1 cellular context compared by ENCODE assay signal in the genomic region with DNA sequence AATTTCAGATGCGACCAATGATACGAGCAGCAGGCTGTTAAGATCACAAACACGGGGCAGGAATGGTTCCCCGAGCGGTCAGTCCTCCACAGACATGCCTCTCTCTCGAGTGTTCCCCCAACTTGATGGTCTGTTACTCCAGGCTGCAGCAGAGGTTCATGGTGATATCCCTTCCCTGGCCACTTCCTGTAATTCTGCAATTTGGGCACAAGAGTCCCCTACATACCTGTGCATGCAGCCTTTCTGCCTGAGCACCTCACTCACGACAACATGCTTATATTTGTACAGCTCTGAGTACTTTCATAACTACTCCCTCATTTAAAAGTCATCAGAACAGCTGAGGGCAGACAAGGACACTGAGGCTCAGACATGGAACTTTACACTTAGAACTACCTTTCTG.
TF ChIP-seq lines count a peak whose summit lies in the region.

No MANE protein-coding gene starts in this region.

TF ChIP-seq in SK-N-SH, 30 proteins besides CTCF, POLR2A, EP300 and RAD21 (continued from another document):
- TF ChIP-seq, protein P1, sequence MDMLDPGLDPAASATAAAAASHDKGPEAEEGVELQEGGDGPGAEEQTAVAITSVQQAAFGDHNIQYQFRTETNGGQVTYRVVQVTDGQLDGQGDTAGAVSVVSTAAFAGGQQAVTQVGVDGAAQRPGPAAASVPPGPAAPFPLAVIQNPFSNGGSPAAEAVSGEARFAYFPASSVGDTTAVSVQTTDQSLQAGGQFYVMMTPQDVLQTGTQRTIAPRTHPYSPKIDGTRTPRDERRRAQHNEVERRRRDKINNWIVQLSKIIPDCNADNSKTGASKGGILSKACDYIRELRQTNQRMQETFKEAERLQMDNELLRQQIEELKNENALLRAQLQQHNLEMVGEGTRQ (IDR thresholded peaks at IDR 0.05; ENCODE audit: borderline replicate concordance, low read depth, low read length) = no peak
- no peak for TF ChIP-seq RFX5 (IDR thresholded peaks at IDR 0.05; ENCODE audit: low read length)
